ENCODE assay signal across 20 cellular contexts in genomic region chr14:29352681-29353080, GRCh38.
"Had no signal": no experiment of that assay in that cellular context is flagged by ENCODE, and none has a peak within 500 bp of the region (broad histone marks: within the 10 kb centered on the region; RNA-seq: fewer than 3 reads in every experiment).

No MANE protein-coding gene starts in this region.

- H2AFZ ChIP-seq: neural progenitor cell had no signal

- H3K4me3 ChIP-seq: colonic mucosa, dorsolateral prefrontal cortex, neural progenitor cell, spleen, upper lobe of right lung had no signal

- DNase-seq: activated CD4-positive, alpha-beta T cell treated with anti-CD3 and anti-CD28 coated beads for 1 hour; activated CD4-positive, alpha-beta T cell treated with anti-CD3 and anti-CD28 coated beads, Interleukin-2, amount 50 U/mL, for 1 hour; activated CD8-positive, alpha-beta T cell treated with anti-CD3 and anti-CD28 coated beads, Interleukin-2, amount 10 ng/mL, durations not matched to agents 7 days and 5 days; activated naive CD4-positive, alpha-beta T cell; activated T-cell treated with anti-CD3 and anti-CD28 coated beads, Interleukin-2, amount 50 U/mL, for 1 hour; colonic mucosa; dorsolateral prefrontal cortex; effector memory CD8-positive, alpha-beta T cell; head of caudate nucleus; hypothalamus; left ventricle myocardium superior; mammary epithelial cell; naive thymus-derived CD8-positive, alpha-beta T cell; posterior cingulate gyrus; spleen; stimulated activated CD4-positive, alpha-beta T cell treated with anti-CD3 and anti-CD28 coated beads, Interleukin-4, amount 100 ng/mL, for 4 hours; stimulated activated naive CD8-positive, alpha-beta T cell treated with anti-CD3 and anti-CD28 coated beads, Interleukin-15, Interleukin-2, amounts not matched to agents 100 U/mL and 50 U/mL, for 24 hours; T-cell; upper lobe of right lung had no signal

- H3K4me1 ChIP-seq: colonic mucosa, neural progenitor cell, spleen, upper lobe of right lung had no signal

- H3K9ac ChIP-seq: neural progenitor cell had no signal

- H3K4me2 ChIP-seq: neural progenitor cell had no signal

- H3K9me3 ChIP-seq: colonic mucosa, spleen, upper lobe of right lung had no signal

- H3K36me3 ChIP-seq: colonic mucosa, neural progenitor cell, spleen, upper lobe of right lung had no signal

- H3K27me3 ChIP-seq: colonic mucosa, dorsolateral prefrontal cortex, neural progenitor cell, spleen, upper lobe of right lung had no signal

- H3K27ac ChIP-seq: colonic mucosa, dorsolateral prefrontal cortex, neural progenitor cell, spleen, upper lobe of right lung had no signal
